1 cellular context compared by ENCODE assay signal in the genomic region with DNA sequence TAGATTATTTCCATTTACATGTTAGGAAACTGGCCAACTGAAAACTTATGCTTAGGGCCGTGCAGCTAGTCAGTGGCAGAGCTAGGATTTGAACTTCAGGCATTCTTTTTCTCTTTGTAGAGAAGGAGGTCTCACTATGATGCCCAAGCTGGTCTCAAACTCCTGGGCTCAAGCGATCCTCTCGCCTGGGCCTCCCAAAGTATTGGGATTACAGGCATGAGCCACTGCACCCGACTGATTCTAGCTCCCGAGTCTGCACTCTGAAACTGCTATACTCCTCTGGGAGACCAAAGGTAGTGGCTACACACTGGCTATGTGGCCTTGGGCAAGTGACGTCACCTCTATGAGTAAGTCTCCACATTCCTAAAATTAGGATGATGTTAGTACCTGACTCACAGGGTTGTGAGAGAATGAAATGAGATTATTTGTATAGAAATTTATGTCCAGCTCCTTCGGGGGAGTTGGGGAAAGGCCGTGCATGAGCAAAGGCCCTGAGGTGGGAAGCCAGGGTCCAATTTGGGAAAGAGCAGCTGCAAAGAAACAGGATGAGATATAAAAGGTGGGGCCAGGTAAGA.
A peak's percentile ranks its signal among the peaks of the same experiment; 100 is the strongest.
TF ChIP-seq lines count a peak whose summit lies in the region.

No MANE protein-coding gene starts in this region.

TF ChIP-seq in HepG2, 621 proteins besides CTCF, POLR2A, EP300 and RAD21 (continued from another document and continues in another):
- TF ChIP-seq, protein P1, sequence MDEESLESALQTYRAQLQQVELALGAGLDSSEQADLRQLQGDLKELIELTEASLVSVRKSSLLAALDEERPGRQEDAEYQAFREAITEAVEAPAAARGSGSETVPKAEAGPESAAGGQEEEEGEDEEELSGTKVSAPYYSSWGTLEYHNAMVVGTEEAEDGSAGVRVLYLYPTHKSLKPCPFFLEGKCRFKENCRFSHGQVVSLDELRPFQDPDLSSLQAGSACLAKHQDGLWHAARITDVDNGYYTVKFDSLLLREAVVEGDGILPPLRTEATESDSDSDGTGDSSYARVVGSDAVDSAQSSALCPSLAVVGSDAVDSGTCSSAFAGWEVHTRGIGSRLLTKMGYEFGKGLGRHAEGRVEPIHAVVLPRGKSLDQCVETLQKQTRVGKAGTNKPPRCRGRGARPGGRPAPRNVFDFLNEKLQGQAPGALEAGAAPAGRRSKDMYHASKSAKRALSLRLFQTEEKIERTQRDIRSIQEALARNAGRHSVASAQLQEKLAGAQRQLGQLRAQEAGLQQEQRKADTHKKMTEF (CRISPR knock-in tag; IDR thresholded peaks at IDR 0.05) = 0 out of 2 replicates have a peak, but pooled peaks have one; percentile 49
- TF ChIP-seq, protein P2, sequence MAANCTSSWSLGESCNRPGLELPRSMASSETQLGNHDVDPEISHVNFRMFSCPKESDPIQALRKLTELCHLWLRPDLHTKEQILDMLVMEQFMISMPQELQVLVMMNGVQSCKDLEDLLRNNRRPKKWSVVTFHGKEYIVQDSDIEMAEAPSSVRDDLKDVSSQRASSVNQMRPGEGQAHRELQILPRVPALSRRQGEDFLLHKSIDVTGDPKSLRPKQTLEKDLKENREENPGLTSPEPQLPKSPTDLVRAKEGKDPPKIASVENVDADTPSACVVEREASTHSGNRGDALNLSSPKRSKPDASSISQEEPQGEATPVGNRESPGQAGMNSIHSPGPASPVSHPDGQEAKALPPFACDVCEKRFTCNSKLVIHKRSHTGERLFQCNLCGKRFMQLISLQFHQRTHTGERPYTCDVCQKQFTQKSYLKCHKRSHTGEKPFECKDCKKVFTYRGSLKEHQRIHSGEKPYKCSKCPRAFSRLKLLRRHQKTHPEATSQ (CRISPR knock-in tag; IDR thresholded peaks at IDR 0.05; ENCODE audit: borderline replicate concordance) = no peak
- TF ChIP-seq, protein P3, sequence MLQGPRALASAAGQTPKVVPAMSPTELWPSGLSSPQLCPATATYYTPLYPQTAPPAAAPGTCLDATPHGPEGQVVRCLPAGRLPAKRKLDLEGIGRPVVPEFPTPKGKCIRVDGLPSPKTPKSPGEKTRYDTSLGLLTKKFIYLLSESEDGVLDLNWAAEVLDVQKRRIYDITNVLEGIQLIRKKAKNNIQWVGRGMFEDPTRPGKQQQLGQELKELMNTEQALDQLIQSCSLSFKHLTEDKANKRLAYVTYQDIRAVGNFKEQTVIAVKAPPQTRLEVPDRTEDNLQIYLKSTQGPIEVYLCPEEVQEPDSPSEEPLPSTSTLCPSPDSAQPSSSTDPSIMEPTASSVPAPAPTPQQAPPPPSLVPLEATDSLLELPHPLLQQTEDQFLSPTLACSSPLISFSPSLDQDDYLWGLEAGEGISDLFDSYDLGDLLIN (CRISPR knock-in tag; IDR thresholded peaks at IDR 0.05; ENCODE audit: borderline replicate concordance) = no peak
- TF ChIP-seq, protein P4, sequence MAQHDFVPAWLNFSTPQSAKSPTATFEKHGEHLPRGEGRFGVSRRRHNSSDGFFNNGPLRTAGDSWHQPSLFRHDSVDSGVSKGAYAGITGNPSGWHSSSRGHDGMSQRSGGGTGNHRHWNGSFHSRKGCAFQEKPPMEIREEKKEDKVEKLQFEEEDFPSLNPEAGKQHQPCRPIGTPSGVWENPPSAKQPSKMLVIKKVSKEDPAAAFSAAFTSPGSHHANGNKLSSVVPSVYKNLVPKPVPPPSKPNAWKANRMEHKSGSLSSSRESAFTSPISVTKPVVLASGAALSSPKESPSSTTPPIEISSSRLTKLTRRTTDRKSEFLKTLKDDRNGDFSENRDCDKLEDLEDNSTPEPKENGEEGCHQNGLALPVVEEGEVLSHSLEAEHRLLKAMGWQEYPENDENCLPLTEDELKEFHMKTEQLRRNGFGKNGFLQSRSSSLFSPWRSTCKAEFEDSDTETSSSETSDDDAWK (CRISPR knock-in tag; IDR thresholded peaks at IDR 0.05) = no peak
- TF ChIP-seq ZNF782 (CRISPR knock-in tag; IDR thresholded peaks at IDR 0.05; ENCODE audit: borderline replicate concordance) (no peak), PAWR (CRISPR knock-in tag; IDR thresholded peaks at IDR 0.05; ENCODE audit: borderline replicate concordance) (no peak), MEIS1 (CRISPR knock-in tag; IDR thresholded peaks at IDR 0.05; ENCODE audit: borderline replicate concordance) (no peak), KAT2B (IDR thresholded peaks at IDR 0.05; ENCODE audit: borderline replicate concordance, low read depth, low read length) (no peak), ZSCAN22 (CRISPR knock-in tag; IDR thresholded peaks at IDR 0.05) (no peak), ZKSCAN8 (CRISPR knock-in tag; IDR thresholded peaks at IDR 0.05; ENCODE audit: borderline replicate concordance) (no peak), HCFC1 (IDR thresholded peaks at IDR 0.05; ENCODE audit: low read depth, low read length) (no peak), BRD4 (CRISPR knock-in tag; IDR thresholded peaks at IDR 0.05) (no peak), RELA (CRISPR knock-in tag; IDR thresholded peaks at IDR 0.05) (no peak), RBM22 (optimal IDR thresholded peaks at IDR 0.05; ENCODE audit: low read length) (no peak), SP2 (CRISPR knock-in tag; IDR thresholded peaks at IDR 0.05) (no peak; the same call in 1 of the 2 replicates), ZNF292 (CRISPR knock-in tag; IDR thresholded peaks at IDR 0.05; ENCODE audit: borderline replicate concordance, low read depth) (no peak), SAP130 (CRISPR knock-in tag; IDR thresholded peaks at IDR 0.05; ENCODE audit: low read depth) (peak; percentile 24; the same call in 1 of the 2 replicates), SMAD9 (CRISPR knock-in tag; IDR thresholded peaks at IDR 0.05) (no peak), NR2F1 (CRISPR knock-in tag; IDR thresholded peaks at IDR 0.05) (no peak), ZNF781 (CRISPR knock-in tag; IDR thresholded peaks at IDR 0.05; ENCODE audit: borderline replicate concordance, not compliant biosample characterization) (no peak), POLR2G (IDR thresholded peaks at IDR 0.05; ENCODE audit: low read depth, low read length) (no peak), ZNF451 (CRISPR knock-in tag; IDR thresholded peaks at IDR 0.05) (no peak), ZBTB1 (CRISPR knock-in tag; IDR thresholded peaks at IDR 0.05; ENCODE audit: borderline replicate concordance) (no peak), HES4 (CRISPR knock-in tag; IDR thresholded peaks at IDR 0.05; ENCODE audit: borderline replicate concordance) (no peak), ZNF678 (CRISPR knock-in tag; IDR thresholded peaks at IDR 0.05) (no peak)
- TF ChIP-seq, protein P5, sequence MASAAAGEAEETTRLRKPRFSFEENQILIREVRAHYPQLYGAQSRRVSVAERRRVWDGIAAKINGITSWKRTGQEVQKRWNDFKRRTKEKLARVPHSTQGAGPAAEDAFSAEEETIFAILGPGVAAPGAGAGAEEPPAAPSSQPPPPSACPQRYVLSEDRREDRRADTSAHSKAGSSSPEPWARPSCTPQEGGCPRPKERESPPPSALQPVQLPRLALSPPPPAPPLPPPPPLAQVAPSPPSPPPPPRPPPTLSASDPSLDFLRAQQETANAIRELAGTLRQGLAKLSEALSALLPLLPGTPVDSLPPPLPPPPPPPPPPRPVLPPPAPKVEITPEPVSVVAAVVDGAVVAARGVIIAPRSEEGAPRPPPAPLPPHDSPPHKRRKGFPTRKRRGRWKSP (CRISPR knock-in tag; IDR thresholded peaks at IDR 0.05) = 0 out of 2 replicates have a peak, but pooled peaks have one; percentile 30
- TF ChIP-seq, protein P6, sequence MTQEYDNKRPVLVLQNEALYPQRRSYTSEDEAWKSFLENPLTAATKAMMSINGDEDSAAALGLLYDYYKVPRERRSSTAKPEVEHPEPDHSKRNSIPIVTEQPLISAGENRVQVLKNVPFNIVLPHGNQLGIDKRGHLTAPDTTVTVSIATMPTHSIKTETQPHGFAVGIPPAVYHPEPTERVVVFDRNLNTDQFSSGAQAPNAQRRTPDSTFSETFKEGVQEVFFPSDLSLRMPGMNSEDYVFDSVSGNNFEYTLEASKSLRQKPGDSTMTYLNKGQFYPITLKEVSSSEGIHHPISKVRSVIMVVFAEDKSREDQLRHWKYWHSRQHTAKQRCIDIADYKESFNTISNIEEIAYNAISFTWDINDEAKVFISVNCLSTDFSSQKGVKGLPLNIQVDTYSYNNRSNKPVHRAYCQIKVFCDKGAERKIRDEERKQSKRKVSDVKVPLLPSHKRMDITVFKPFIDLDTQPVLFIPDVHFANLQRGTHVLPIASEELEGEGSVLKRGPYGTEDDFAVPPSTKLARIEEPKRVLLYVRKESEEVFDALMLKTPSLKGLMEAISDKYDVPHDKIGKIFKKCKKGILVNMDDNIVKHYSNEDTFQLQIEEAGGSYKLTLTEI (CRISPR knock-in tag; conservative IDR thresholded peaks at IDR 0.05) = no peak
- TF ChIP-seq, protein P7, sequence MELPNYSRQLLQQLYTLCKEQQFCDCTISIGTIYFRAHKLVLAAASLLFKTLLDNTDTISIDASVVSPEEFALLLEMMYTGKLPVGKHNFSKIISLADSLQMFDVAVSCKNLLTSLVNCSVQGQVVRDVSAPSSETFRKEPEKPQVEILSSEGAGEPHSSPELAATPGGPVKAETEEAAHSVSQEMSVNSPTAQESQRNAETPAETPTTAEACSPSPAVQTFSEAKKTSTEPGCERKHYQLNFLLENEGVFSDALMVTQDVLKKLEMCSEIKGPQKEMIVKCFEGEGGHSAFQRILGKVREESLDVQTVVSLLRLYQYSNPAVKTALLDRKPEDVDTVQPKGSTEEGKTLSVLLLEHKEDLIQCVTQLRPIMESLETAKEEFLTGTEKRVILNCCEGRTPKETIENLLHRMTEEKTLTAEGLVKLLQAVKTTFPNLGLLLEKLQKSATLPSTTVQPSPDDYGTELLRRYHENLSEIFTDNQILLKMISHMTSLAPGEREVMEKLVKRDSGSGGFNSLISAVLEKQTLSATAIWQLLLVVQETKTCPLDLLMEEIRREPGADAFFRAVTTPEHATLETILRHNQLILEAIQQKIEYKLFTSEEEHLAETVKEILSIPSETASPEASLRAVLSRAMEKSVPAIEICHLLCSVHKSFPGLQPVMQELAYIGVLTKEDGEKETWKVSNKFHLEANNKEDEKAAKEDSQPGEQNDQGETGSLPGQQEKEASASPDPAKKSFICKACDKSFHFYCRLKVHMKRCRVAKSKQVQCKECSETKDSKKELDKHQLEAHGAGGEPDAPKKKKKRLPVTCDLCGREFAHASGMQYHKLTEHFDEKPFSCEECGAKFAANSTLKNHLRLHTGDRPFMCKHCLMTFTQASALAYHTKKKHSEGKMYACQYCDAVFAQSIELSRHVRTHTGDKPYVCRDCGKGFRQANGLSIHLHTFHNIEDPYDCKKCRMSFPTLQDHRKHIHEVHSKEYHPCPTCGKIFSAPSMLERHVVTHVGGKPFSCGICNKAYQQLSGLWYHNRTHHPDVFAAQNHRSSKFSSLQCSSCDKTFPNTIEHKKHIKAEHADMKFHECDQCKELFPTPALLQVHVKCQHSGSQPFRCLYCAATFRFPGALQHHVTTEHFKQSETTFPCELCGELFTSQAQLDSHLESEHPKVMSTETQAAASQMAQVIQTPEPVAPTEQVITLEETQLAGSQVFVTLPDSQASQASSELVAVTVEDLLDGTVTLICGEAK (IDR thresholded peaks at IDR 0.05) = no peak
- TF ChIP-seq, protein P7 (CRISPR knock-in tag; IDR thresholded peaks at IDR 0.05) = no peak
- TF ChIP-seq, protein P8, sequence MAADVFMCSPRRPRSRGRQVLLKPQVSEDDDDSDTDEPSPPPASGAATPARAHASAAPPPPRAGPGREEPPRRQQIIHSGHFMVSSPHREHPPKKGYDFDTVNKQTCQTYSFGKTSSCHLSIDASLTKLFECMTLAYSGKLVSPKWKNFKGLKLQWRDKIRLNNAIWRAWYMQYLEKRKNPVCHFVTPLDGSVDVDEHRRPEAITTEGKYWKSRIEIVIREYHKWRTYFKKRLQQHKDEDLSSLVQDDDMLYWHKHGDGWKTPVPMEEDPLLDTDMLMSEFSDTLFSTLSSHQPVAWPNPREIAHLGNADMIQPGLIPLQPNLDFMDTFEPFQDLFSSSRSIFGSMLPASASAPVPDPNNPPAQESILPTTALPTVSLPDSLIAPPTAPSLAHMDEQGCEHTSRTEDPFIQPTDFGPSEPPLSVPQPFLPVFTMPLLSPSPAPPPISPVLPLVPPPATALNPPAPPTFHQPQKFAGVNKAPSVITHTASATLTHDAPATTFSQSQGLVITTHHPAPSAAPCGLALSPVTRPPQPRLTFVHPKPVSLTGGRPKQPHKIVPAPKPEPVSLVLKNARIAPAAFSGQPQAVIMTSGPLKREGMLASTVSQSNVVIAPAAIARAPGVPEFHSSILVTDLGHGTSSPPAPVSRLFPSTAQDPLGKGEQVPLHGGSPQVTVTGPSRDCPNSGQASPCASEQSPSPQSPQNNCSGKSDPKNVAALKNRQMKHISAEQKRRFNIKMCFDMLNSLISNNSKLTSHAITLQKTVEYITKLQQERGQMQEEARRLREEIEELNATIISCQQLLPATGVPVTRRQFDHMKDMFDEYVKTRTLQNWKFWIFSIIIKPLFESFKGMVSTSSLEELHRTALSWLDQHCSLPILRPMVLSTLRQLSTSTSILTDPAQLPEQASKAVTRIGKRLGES (CRISPR knock-in tag; IDR thresholded peaks at IDR 0.05; ENCODE audit: borderline replicate concordance) = no peak
- TF ChIP-seq, protein P9, sequence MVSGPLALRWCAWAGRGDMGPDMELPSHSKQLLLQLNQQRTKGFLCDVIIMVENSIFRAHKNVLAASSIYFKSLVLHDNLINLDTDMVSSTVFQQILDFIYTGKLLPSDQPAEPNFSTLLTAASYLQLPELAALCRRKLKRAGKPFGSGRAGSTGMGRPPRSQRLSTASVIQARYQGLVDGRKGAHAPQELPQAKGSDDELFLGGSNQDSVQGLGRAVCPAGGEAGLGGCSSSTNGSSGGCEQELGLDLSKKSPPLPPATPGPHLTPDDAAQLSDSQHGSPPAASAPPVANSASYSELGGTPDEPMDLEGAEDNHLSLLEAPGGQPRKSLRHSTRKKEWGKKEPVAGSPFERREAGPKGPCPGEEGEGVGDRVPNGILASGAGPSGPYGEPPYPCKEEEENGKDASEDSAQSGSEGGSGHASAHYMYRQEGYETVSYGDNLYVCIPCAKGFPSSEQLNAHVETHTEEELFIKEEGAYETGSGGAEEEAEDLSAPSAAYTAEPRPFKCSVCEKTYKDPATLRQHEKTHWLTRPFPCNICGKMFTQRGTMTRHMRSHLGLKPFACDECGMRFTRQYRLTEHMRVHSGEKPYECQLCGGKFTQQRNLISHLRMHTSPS (CRISPR knock-in tag; IDR thresholded peaks at IDR 0.05; ENCODE audit: low read depth) = no peak
